1 cellular context compared by ENCODE assay signal in genomic region chr11:7575841-7576451, GRCh38.
TF ChIP-seq lines count a peak whose summit lies in the region.

No MANE protein-coding gene starts in this region.

TF ChIP-seq in SK-N-SH, 30 proteins besides CTCF, POLR2A, EP300 and RAD21 (continued from another document):
- TF ChIP-seq FOSL2 (IDR thresholded peaks at IDR 0.05; ENCODE audit: borderline replicate concordance, low read depth) (no peak), TAF1 (IDR thresholded peaks at IDR 0.05; ENCODE audit: borderline replicate concordance, low read depth, low read length) (no peak), IRF3 (IDR thresholded peaks at IDR 0.05; ENCODE audit: low read depth, low read length) (no peak)
